ENCODE assay signal across 30 cellular contexts in genomic region chr13:32501058-32501457, GRCh38. TPM values are rescaled to one million over a fixed set of nuclear protein-coding genes. Genes with fewer than 3 reads are reported as not detected.
A peak's percentile ranks its signal among the peaks of the same experiment; 100 is the strongest.
DNase-seq lines count a peak whose midpoint lies in the region; TF ChIP-seq lines count a peak whose summit lies in the region.
"Had no signal": no experiment of that assay in that cellular context is flagged by ENCODE, and none has a peak within 500 bp of the region (broad histone marks: within the 10 kb centered on the region; RNA-seq: fewer than 3 reads in every experiment).

No MANE protein-coding gene starts in this region.

- no peak overlapping the region for H3K4ac ChIP-seq in mesenchymal stem cell (ENCODE audit: low read depth in 1 of 2, low read length in 2 of 2)

- H2BK120ac ChIP-seq in mesenchymal stem cell (ENCODE audit: low read depth, low read length) = no peak overlapping the region

- H2AFZ ChIP-seq in mesenchymal stem cell (ENCODE audit: low read depth, low read length) = no peak overlapping the region

- no peak overlapping the region for H2AK5ac ChIP-seq in mesenchymal stem cell (ENCODE audit: low read length, severe bottlenecking)

- no peak overlapping the region for H2BK12ac ChIP-seq in mesenchymal stem cell (ENCODE audit: low read length in 2 of 2)

- TF ChIP-seq POLR2A in suprapubic skin (IDR thresholded peaks at IDR 0.05) = no peak
- no peak for TF ChIP-seq POLR2A in breast epithelium (IDR thresholded peaks at IDR 0.05)

- H3K18ac ChIP-seq in mesenchymal stem cell (ENCODE audit: low read depth in 1 of 2, low read length in 2 of 2) = no peak overlapping the region

- peaks cover 25% of the 10 kb centered on the region for H3K4me1 Mint-ChIP-seq in activated naive CD4-positive, alpha-beta T cell treated with anti-CD3 and anti-CD28 coated beads, Interleukin-2, amount 50 U/mL, for 24 hours

- peaks cover 8% of the 10 kb centered on the region for H3K79me1 ChIP-seq in mesenchymal stem cell (replicated peaks; ENCODE audit: low read length, poor library complexity, severe bottlenecking)

- TF ChIP-seq CTCF in choroid plexus epithelial cell (conservative IDR thresholded peaks at IDR 0.05; ENCODE audit: low read depth, low read length) (no peak), suprapubic skin (IDR thresholded peaks at IDR 0.05) (no peak), breast epithelium (IDR thresholded peaks at IDR 0.05) (no peak)

- H3K14ac ChIP-seq in mesenchymal stem cell (ENCODE audit: low read length in 2 of 2) = no peak overlapping the region

- peak overlapping the region; percentile 30 for H3K27ac Mint-ChIP-seq in activated naive CD4-positive, alpha-beta T cell treated with anti-CD3 and anti-CD28 coated beads, Interleukin-2, amount 50 U/mL, for 24 hours
- H3K27ac Mint-ChIP-seq: CD8-positive, alpha-beta memory T cell; IgD-negative memory B cell had no signal

- no peaks in the 10 kb centered on the region for H3K27me3 Mint-ChIP-seq in activated naive CD4-positive, alpha-beta T cell treated with anti-CD3 and anti-CD28 coated beads, Interleukin-2, amount 50 U/mL, for 24 hours
- H3K27me3 Mint-ChIP-seq: IgD-negative memory B cell had no signal

- peaks cover 3% of the 10 kb centered on the region for H3K36me3 Mint-ChIP-seq in activated naive CD4-positive, alpha-beta T cell treated with anti-CD3 and anti-CD28 coated beads, Interleukin-2, amount 50 U/mL, for 24 hours

- H3K4me3 Mint-ChIP-seq in activated naive CD4-positive, alpha-beta T cell treated with anti-CD3 and anti-CD28 coated beads, Interleukin-2, amount 50 U/mL, for 24 hours = no peak overlapping the region
- H3K4me3 Mint-ChIP-seq: CD14-positive monocyte; CD8-positive, alpha-beta memory T cell; IgD-negative memory B cell had no signal

- H3K9me3 ChIP-seq in mesenchymal stem cell (ENCODE audit: control insufficient read depth, low read length) (no peaks in the 10 kb centered on the region), suprapubic skin (no peaks in the 10 kb centered on the region), breast epithelium (no peaks in the 10 kb centered on the region)
- H3K9me3 ChIP-seq: BE2C, SJSA1 had no signal

- no peak overlapping the region for H2BK5ac ChIP-seq in mesenchymal stem cell (ENCODE audit: low read depth, low read length, poor library complexity, severe bottlenecking)

- no peak overlapping the region for H3K4me3 ChIP-seq in choroid plexus epithelial cell (ENCODE audit: low read depth, low read length)
- no peak overlapping the region for H3K4me3 ChIP-seq in mesenchymal stem cell (ENCODE audit: insufficient read depth in 1 of 2, low read depth in 1 of 2, low read length in 2 of 2)
- no peak overlapping the region for H3K4me3 ChIP-seq in suprapubic skin
- H3K4me3 ChIP-seq in breast epithelium = no peak overlapping the region
- H3K4me3 ChIP-seq: SJSA1 had no signal

- peaks cover 2 to 41% of the 10 kb centered on the region in 2 experiments for H3K36me3 ChIP-seq in mesenchymal stem cell (ENCODE audit: control insufficient read depth in 1 of 2, insufficient read depth in 2 of 2, low read depth in 1 of 2, low read length in 2 of 2)
- H3K36me3 ChIP-seq in suprapubic skin = peaks cover 3% of the 10 kb centered on the region
- H3K36me3 ChIP-seq in breast epithelium = no peaks in the 10 kb centered on the region
- H3K36me3 ChIP-seq: SJSA1 had no signal

- TF ChIP-seq EP300 in suprapubic skin (IDR thresholded peaks at IDR 0.05) = no peak

- H4K91ac ChIP-seq in mesenchymal stem cell (ENCODE audit: low read length) = no peak overlapping the region

- no peaks in the 10 kb centered on the region for H3K9me3 Mint-ChIP-seq in activated naive CD4-positive, alpha-beta T cell treated with anti-CD3 and anti-CD28 coated beads, Interleukin-2, amount 50 U/mL, for 24 hours
- H3K9me3 Mint-ChIP-seq: CD14-positive monocyte; CD8-positive, alpha-beta memory T cell; IgD-negative memory B cell had no signal

- H2BK15ac ChIP-seq in mesenchymal stem cell (ENCODE audit: low read depth, poor library complexity, severe bottlenecking) = no peak overlapping the region

- 96% methylated on average over 4 of the region's 6 CpGs for WGBS in mesenchymal stem cell
- WGBS in suprapubic skin = 94% methylated on average over 6 of the region's 6 CpGs

- H4K8ac ChIP-seq in mesenchymal stem cell (ENCODE audit: low read length) = no peak overlapping the region

- intact Hi-C loops in breast epithelium (cut with DNase I; ENCODE audit: low total_unique reads) = no loop called here

- H3K4me1 ChIP-seq in mesenchymal stem cell (ENCODE audit: control insufficient read depth, insufficient read depth, low read depth, low read length) = no peaks in the 10 kb centered on the region
- peaks cover 5% of the 10 kb centered on the region for H3K4me1 ChIP-seq in suprapubic skin
- no peaks in the 10 kb centered on the region for H3K4me1 ChIP-seq in breast epithelium
- H3K4me1 ChIP-seq: SJSA1 had no signal

- H3K23ac ChIP-seq in mesenchymal stem cell (ENCODE audit: low read length in 2 of 2) = no peak overlapping the region

- no peak overlapping the region for H3K4me2 ChIP-seq in mesenchymal stem cell (ENCODE audit: low read length, poor library complexity, severe bottlenecking)

- no peak overlapping the region for H3K9ac ChIP-seq in mesenchymal stem cell (ENCODE audit: low read length)

- no peak for DNase-seq in activated naive CD4-positive, alpha-beta T cell treated with Interleukin-2 at 50 U/mL for 16 hours
- DNase-seq in LHCN-M2 (ENCODE audit: low read depth) = peak; percentile 4
- DNase-seq in choroid plexus epithelial cell (ENCODE audit: low read depth) = peak; percentile 22
- DNase-seq in mesenchymal stem cell = peak; percentile 14
- DNase-seq in suprapubic skin (ENCODE audit: low spot score in 2 of 2) = no peak
- no peak for DNase-seq in NCI-H1436 treated with DMSO at 0.1 percent for 48 hours (lab: John Stamatoyannopoulos, UW)
- DNase-seq in breast epithelium (ENCODE audit: low spot score in 2 of 2) = no peak
- DNase-seq: ACHN; BE2C; Calu3; CD8-positive, alpha-beta memory T cell; DND-41; GOT3; HCEC 1CT; NCI-H1105; NCI-H146; NCI-H1930; NCI-H2107; NCI-H446; NCI-H524 treated with DMSO at 0.1 percent for 48 hours; NCI-H82; NK-92 treated with Interleukin-12 subunit alpha and Interleukin-12 subunit beta, amount 100 ng/mL, for 24 hours; PC-3; Right ventricle myocardium superior; RPMI8226 had no signal

- no peak overlapping the region for H3K27ac ChIP-seq in mesenchymal stem cell (ENCODE audit: low read length, poor library complexity, severe bottlenecking)
- no peak overlapping the region for H3K27ac ChIP-seq in suprapubic skin
- no peak overlapping the region for H3K27ac ChIP-seq in breast epithelium
- H3K27ac ChIP-seq: 22Rv1, SJSA1 had no signal

- H3K27me3 ChIP-seq in mesenchymal stem cell (ENCODE audit: control insufficient read depth in 1 of 2, insufficient read depth in 1 of 2, low read length in 2 of 2) = no peaks in the 10 kb centered on the region
- H3K27me3 ChIP-seq in suprapubic skin = no peaks in the 10 kb centered on the region
- no peaks in the 10 kb centered on the region for H3K27me3 ChIP-seq in breast epithelium
- H3K27me3 ChIP-seq: BE2C, SJSA1 had no signal

RNA-seq across cellular contexts. Expression of gene N4BP2L2, which starts 37.5 kb away (rescaled TPM):
- total RNA-seq in LHCN-M2 (2014; rRNA removed) (111 and 147 TPM in 2 replicates), suprapubic skin (100 to 1,000 TPM in 3 of 4 donors, 10 to 100 TPM in 1; 79.8 to 722 (median 131) TPM), breast epithelium (100 to 1,000 TPM; 130 to 341 (median 250) TPM)
- 15.9 TPM for polyA plus RNA-seq in LHCN-M2 (2012)
- 57.8 TPM for polyA plus RNA-seq in mesenchymal stem cell (2013, experiment 1 of 2)
- polyA plus RNA-seq in mesenchymal stem cell (2013, experiment 2 of 2) = 57.0 TPM

Comparison
In these comparisons a context has a peak if more than half of its experiments do, and no peak if none do; other contexts are left out.
1. DNase-seq: peak in LHCN-M2 (single experiment), choroid plexus epithelial cell (single experiment) and mesenchymal stem cell (single experiment); none in activated naive CD4-positive, alpha-beta T cell treated with Interleukin-2 at 50 U/mL for 16 hours (single experiment), suprapubic skin (0 of 2), NCI-H1436 treated with DMSO at 0.1 percent for 48 hours (single experiment) and breast epithelium (0 of 2).